ENCODE assay signal across 8 cellular contexts in genomic region chr17:26882097-26882761, GRCh38.
A peak's percentile ranks its signal among the peaks of the same experiment; 100 is the strongest.
DNase-seq lines count a peak whose midpoint lies in the region; ATAC-seq and TF ChIP-seq lines count a peak whose summit lies in the region.
"Not testable (repeated sequence)": the region's sequence is repeated elsewhere in the genome, so short reads cannot be mapped to it uniquely, and the experiment has no call there.

No MANE protein-coding gene starts in this region.

- H3K79me2 ChIP-seq in HCT116 (ENCODE audit: insufficient read depth, low read length), result not testable (repeated sequence)

- TF ChIP-seq RAD21 in HCT116 (IDR thresholded peaks at IDR 0.05; ENCODE audit: low read depth), result not testable (repeated sequence)

- POLR2A ChIA-PET in HCT116 (lab: Charles Lee); activated naive CD8-positive, alpha-beta T cell treated with anti-CD3 and anti-CD28 coated beads, Interleukin-2, amount 10 ng/mL, durations not matched to agents 7 days and 5 days (lab: Charles Lee): not testable (repeated sequence)

- not testable (repeated sequence) for H3K4me1 Mint-ChIP-seq in activated naive CD8-positive, alpha-beta T cell treated with anti-CD3 and anti-CD28 coated beads, Interleukin-2, amount 10 ng/mL, durations not matched to agents 7 days and 5 days; stimulated activated naive B cell treated with anti-CD40 and anti-IgM and Interleukin-4, amounts not matched to agents 10 μg/mL and 1 μg/mL and 100 μg/mL, for 72 hours

- TF ChIP-seq CTCF in HCT116 (IDR thresholded peaks at IDR 0.05 in 2 of 3, conservative IDR thresholded peaks at IDR 0.05 in 1 of 3; ENCODE audit: borderline replicate concordance in 1 of 3, insufficient read depth in 1 of 3, low read depth in 2 of 3, low read length in 2 of 3); left lung (IDR thresholded peaks at IDR 0.05): not testable (repeated sequence)

- not testable (repeated sequence) for H3K36me3 Mint-ChIP-seq in activated naive CD8-positive, alpha-beta T cell treated with anti-CD3 and anti-CD28 coated beads, Interleukin-2, amount 10 ng/mL, durations not matched to agents 7 days and 5 days; stimulated activated naive B cell treated with anti-CD40 and anti-IgM and Interleukin-4, amounts not matched to agents 10 μg/mL and 1 μg/mL and 100 μg/mL, for 72 hours

- not testable (repeated sequence) for H3K27me3 ChIP-seq in HCT116 (ENCODE audit: insufficient read depth, low read length); left lung

- not testable (repeated sequence) for H3K27me3 Mint-ChIP-seq in activated naive CD8-positive, alpha-beta T cell treated with anti-CD3 and anti-CD28 coated beads, Interleukin-2, amount 10 ng/mL, durations not matched to agents 7 days and 5 days; stimulated activated naive B cell treated with anti-CD40 and anti-IgM and Interleukin-4, amounts not matched to agents 10 μg/mL and 1 μg/mL and 100 μg/mL, for 72 hours

- not testable (repeated sequence) for DNase-seq in HCT116 (ENCODE audit: low read depth, low spot score); activated naive CD8-positive, alpha-beta T cell treated with anti-CD3 and anti-CD28 coated beads, Interleukin-2, amount 10 ng/mL, durations not matched to agents 7 days and 5 days; left lung; stimulated activated naive B cell treated with anti-CD40 and anti-IgM and Interleukin-4, amounts not matched to agents 10 μg/mL and 1 μg/mL and 100 μg/mL, for 72 hours

- intact Hi-C loops in HCT116 (cut with micrococcal nuclease); left lung (cut with DNase I): not testable (repeated sequence)

- H3K9me3 ChIP-seq in HCT116 (ENCODE audit: control insufficient read depth in 1 of 2, insufficient read depth in 1 of 2, low read depth in 1 of 2, low read length in 2 of 2) (peaks cover 21 to 28% of the 10 kb centered on the region in 2 experiments; a peak in 2 of 4 replicates), left lung (peaks cover 0 to 29% of the 10 kb centered on the region in 2 donors)

- not testable (repeated sequence) for TF ChIP-seq POLR2A in HCT116 (IDR thresholded peaks at IDR 0.05; ENCODE audit: borderline replicate concordance, extremely low read depth, insufficient read depth, insufficient read length)

- not testable (repeated sequence) for H3K9ac ChIP-seq in HCT116 (ENCODE audit: low read length)

- not testable (repeated sequence) for H3K4me3 ChIP-seq in HCT116 (replicated peaks in 1 of 2; ENCODE audit: low read depth in 1 of 2, low read length in 2 of 2); left lung

- H3K4me3 Mint-ChIP-seq in activated naive CD8-positive, alpha-beta T cell treated with anti-CD3 and anti-CD28 coated beads, Interleukin-2, amount 10 ng/mL, durations not matched to agents 7 days and 5 days; stimulated activated naive B cell treated with anti-CD40 and anti-IgM and Interleukin-4, amounts not matched to agents 10 μg/mL and 1 μg/mL and 100 μg/mL, for 72 hours: not testable (repeated sequence)

- not testable (repeated sequence) for H3K27ac Mint-ChIP-seq in activated naive CD8-positive, alpha-beta T cell treated with anti-CD3 and anti-CD28 coated beads, Interleukin-2, amount 10 ng/mL, durations not matched to agents 7 days and 5 days; stimulated activated naive B cell treated with anti-CD40 and anti-IgM and Interleukin-4, amounts not matched to agents 10 μg/mL and 1 μg/mL and 100 μg/mL, for 72 hours

- not testable (repeated sequence) for BruUV-seq in HCT116 (replicated peaks; lab: Mats Ljungman, UMichigan)

- not testable (repeated sequence) for H3K36me3 ChIP-seq in HCT116 (ENCODE audit: control insufficient read depth in 1 of 2, insufficient read depth in 2 of 2, low read length in 2 of 2); left lung

- peak; percentile 31 for ATAC-seq in GM18519 (IDR thresholded peaks at IDR 0.05; ENCODE audit: low FRiP score, unreplicated experiment)
- peak; percentile 55 for ATAC-seq in GM19455 (IDR thresholded peaks at IDR 0.05; ENCODE audit: unreplicated experiment)
- ATAC-seq in HCT116, result peak; percentile 68
- ATAC-seq in HG03025 (IDR thresholded peaks at IDR 0.05; ENCODE audit: low FRiP score, unreplicated experiment), result peak; percentile 82
- peak; percentile 33 for ATAC-seq in HG03558 (IDR thresholded peaks at IDR 0.05; ENCODE audit: extremely low read depth, unreplicated experiment)
- peak; percentile 59 for ATAC-seq in activated naive CD8-positive, alpha-beta T cell treated with anti-CD3 and anti-CD28 coated beads, Interleukin-2, amount 10 ng/mL, durations not matched to agents 7 days and 5 days (ENCODE audit: low read depth)
- peak; percentile 80 for ATAC-seq in left lung
- ATAC-seq in stimulated activated naive B cell treated with anti-CD40 and anti-IgM and Interleukin-4, amounts not matched to agents 10 μg/mL and 1 μg/mL and 100 μg/mL, for 72 hours (replicated peaks), result peak; percentile 64 to 66

- not testable (repeated sequence) for H3K4me2 ChIP-seq in HCT116 (ENCODE audit: low read length)

- not testable (repeated sequence) for H3K9me3 Mint-ChIP-seq in activated naive CD8-positive, alpha-beta T cell treated with anti-CD3 and anti-CD28 coated beads, Interleukin-2, amount 10 ng/mL, durations not matched to agents 7 days and 5 days; stimulated activated naive B cell treated with anti-CD40 and anti-IgM and Interleukin-4, amounts not matched to agents 10 μg/mL and 1 μg/mL and 100 μg/mL, for 72 hours

- H3K9me2 ChIP-seq in HCT116 (ENCODE audit: insufficient read depth), result not testable (repeated sequence)

- not testable (repeated sequence) for H2AFZ ChIP-seq in HCT116 (ENCODE audit: low read depth, low read length, poor library complexity, severe bottlenecking)

- not testable (repeated sequence) for H4K20me1 ChIP-seq in HCT116 (ENCODE audit: insufficient read depth)

- not testable (repeated sequence) for H3K4me1 ChIP-seq in HCT116 (ENCODE audit: control insufficient read depth in 1 of 2, insufficient read depth in 2 of 2, low read length in 2 of 2); left lung

- H3K27ac ChIP-seq in HCT116 (ENCODE audit: low read depth, low read length); left lung: not testable (repeated sequence)

- CTCF ChIA-PET in HCT116 (lab: Charles Lee), result not testable (repeated sequence)

- RAD21 ChIA-PET in HCT116 (lab: Charles Lee; ENCODE audit: low non-redundant PET in 1 of 2, low total read pairs in 2 of 2, uncharacterized antibody in 2 of 2, unreplicated experiment in 2 of 2), result not testable (repeated sequence)

Comparison
In these comparisons a context has a peak if more than half of its experiments do, and no peak if none do; other contexts are left out.
1. ATAC-seq: peak in every context shown above with its lines; median percentile 82 in HG03025; 80 in left lung; 68 in HCT116; 65 in stimulated activated naive B cell treated with anti-CD40 and anti-IgM and Interleukin-4, amounts not matched to agents 10 μg/mL and 1 μg/mL and 100 μg/mL, for 72 hours; 59 in activated naive CD8-positive, alpha-beta T cell treated with anti-CD3 and anti-CD28 coated beads, Interleukin-2, amount 10 ng/mL, durations not matched to agents 7 days and 5 days; 55 in GM19455; 33 in HG03558; 31 in GM18519.